Comparison of ENCODE assay signal across 12 cellular contexts in the genomic region with DNA sequence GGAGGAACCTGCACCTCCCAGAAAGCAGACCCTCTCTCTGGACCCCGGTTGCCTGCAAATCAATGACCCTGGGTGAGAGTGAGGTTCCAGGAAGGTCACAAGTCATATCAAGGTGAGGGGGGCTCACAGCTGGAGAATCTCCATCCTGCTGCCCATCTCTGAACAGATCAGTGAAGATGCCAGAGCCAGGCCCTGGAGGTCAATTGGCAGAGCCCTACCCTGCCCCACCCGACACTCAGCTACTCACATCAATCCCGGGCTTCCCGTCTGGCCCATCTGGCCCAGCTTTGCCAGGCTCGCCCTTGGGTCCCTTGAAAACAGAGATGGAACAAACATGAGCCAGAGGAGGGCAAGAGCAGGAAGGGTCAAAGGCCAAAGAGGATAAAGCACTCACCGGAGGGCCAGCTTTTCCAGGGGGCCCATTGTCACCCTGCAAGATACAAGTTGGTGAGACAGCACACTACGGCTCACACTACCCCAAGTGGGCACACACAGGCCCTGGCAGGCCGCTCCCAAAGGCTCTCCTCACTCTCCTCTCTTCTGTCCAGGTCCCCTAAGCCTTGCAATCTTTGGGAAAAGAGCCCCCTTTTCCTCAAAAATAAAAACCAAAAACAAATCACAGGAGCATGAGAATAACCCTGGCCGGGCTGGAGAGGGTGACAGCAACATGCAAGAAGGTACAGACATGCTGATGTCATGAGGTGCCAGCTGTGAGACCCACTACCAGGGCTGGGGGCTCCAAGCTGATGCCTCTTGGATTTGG. TPM values are rescaled to one million over a fixed set of nuclear protein-coding genes. Genes with fewer than 3 reads are reported as not detected.
DNase-seq lines count a peak whose midpoint lies in the region; ATAC-seq and TF ChIP-seq lines count a peak whose summit lies in the region.
"Had no signal": no experiment of that assay in that cellular context is flagged by ENCODE, and none has a peak within 500 bp of the region (broad histone marks: within the 10 kb centered on the region; RNA-seq: fewer than 3 reads in every experiment).

No MANE protein-coding gene starts in this region.

- POLR2A ChIA-PET in CD8-positive, alpha-beta memory T cell (lab: Charles Lee) = interaction anchor here (0.7 kb wide), 1 partner anchor 154 kb away, joined by 4 read pairs; no protein-coding TSS in a partner anchor

- no peak overlapping the region for H2AFZ ChIP-seq in Loucy (ENCODE audit: low read length)
- H2AFZ ChIP-seq in neural progenitor cell (replicated peaks) = peak overlapping the region; percentile 78

- no peaks in the 10 kb centered on the region for H3K36me3 ChIP-seq in CD8-positive, alpha-beta memory T cell (ENCODE audit: insufficient read depth, low read length)
- H3K36me3 ChIP-seq in Loucy (ENCODE audit: insufficient read depth, low read length) (no peaks in the 10 kb centered on the region), ectodermal cell (ENCODE audit: control insufficient read depth, insufficient read depth, low read length) (no peaks in the 10 kb centered on the region), neural progenitor cell (no peaks in the 10 kb centered on the region), breast epithelium (no peaks in the 10 kb centered on the region)
- H3K36me3 ChIP-seq: left lung, right atrium auricular region had no signal

- no peaks in the 10 kb centered on the region for H3K36me3 Mint-ChIP-seq in CD8-positive, alpha-beta memory T cell
- H3K36me3 Mint-ChIP-seq in neural progenitor cell = no peaks in the 10 kb centered on the region

- CTCF ChIA-PET in CD8-positive, alpha-beta memory T cell (lab: Charles Lee) = interaction anchor here (0.8 to 5.1 kb wide), 18 partner anchors 10 to 170 kb away, joined by 3 to 47 read pairs (median 5); partner anchors contain the start of genes SMAP2 and ZMPSTE24

- no peak for TF ChIP-seq POLR2A in breast epithelium (IDR thresholded peaks at IDR 0.05)

- H3K4me3 ChIP-seq in CD8-positive, alpha-beta memory T cell (ENCODE audit: low read length) = no peak overlapping the region
- H3K4me3 ChIP-seq in Loucy (ENCODE audit: low read length, poor library complexity, severe bottlenecking) = peak overlapping the region; percentile 73
- no peak overlapping the region for H3K4me3 ChIP-seq in ectodermal cell (ENCODE audit: insufficient read depth, low read depth, low read length)
- H3K4me3 ChIP-seq in neural progenitor cell = peak overlapping the region; percentile 37
- no peak overlapping the region for H3K4me3 ChIP-seq in breast epithelium

- 81 to 85% methylated on average over 9 of the region's 9 CpGs for WGBS in ectodermal cell, 2 experiments

- H3K9me3 Mint-ChIP-seq in CD8-positive, alpha-beta memory T cell = no peaks in the 10 kb centered on the region
- no peaks in the 10 kb centered on the region for H3K9me3 Mint-ChIP-seq in neural progenitor cell

- H3K4me1 ChIP-seq in CD8-positive, alpha-beta memory T cell (ENCODE audit: insufficient read depth, low read length) = peaks cover 19% of the 10 kb centered on the region
- H3K4me1 ChIP-seq in Loucy (ENCODE audit: insufficient read depth, low read length, poor library complexity, severe bottlenecking) = peaks cover 26% of the 10 kb centered on the region
- peaks cover 19% of the 10 kb centered on the region for H3K4me1 ChIP-seq in ectodermal cell (ENCODE audit: control insufficient read depth, insufficient read depth, low read length)
- peaks cover 24% of the 10 kb centered on the region for H3K4me1 ChIP-seq in neural progenitor cell
- H3K4me1 ChIP-seq in breast epithelium = peaks cover 5 to 13% of the 10 kb centered on the region in 2 donors

- H3K27me3 ChIP-seq in CD8-positive, alpha-beta memory T cell (ENCODE audit: insufficient read depth, low read length, poor library complexity, severe bottlenecking) = peaks cover 5% of the 10 kb centered on the region
- no peaks in the 10 kb centered on the region for H3K27me3 ChIP-seq in Loucy (ENCODE audit: insufficient read depth, low read length, poor library complexity, severe bottlenecking)
- H3K27me3 ChIP-seq in ectodermal cell (ENCODE audit: control insufficient read depth, insufficient read depth, low read length, poor library complexity, severe bottlenecking) = peaks cover 35% of the 10 kb centered on the region
- peaks cover 42% of the 10 kb centered on the region for H3K27me3 ChIP-seq in neural progenitor cell
- H3K27me3 ChIP-seq in breast epithelium = peaks cover 6 to 8% of the 10 kb centered on the region in 2 donors

- no peak for DNase-seq in CD8-positive, alpha-beta memory T cell
- DNase-seq in neural progenitor cell (ENCODE audit: low spot score) (peak; percentile 9), superior temporal gyrus (ENCODE audit: extremely low spot score) (no peak), breast epithelium (ENCODE audit: low spot score in 2 of 2) (no peak), activated gamma-delta T cell (lab: John Stamatoyannopoulos, UW) (no peak)
- DNase-seq: left lung, MM.1S, NCI-H345 had no signal

- H3K27ac Mint-ChIP-seq in CD8-positive, alpha-beta memory T cell = peak overlapping the region in 4 of 8 donors; percentile 11 to 71 (median 46)
- H3K27ac Mint-ChIP-seq in neural progenitor cell = peak overlapping the region; percentile 95

- peaks cover 13 to 39% (median 20%) of the 10 kb centered on the region in 3 donors for H3K4me1 Mint-ChIP-seq in CD8-positive, alpha-beta memory T cell
- peaks cover 37% of the 10 kb centered on the region for H3K4me1 Mint-ChIP-seq in neural progenitor cell

- no peaks in the 10 kb centered on the region for H3K9me2 ChIP-seq in Loucy (replicated peaks; ENCODE audit: low read depth, low read length)

- no peaks in the 10 kb centered on the region for H3K9me3 ChIP-seq in CD8-positive, alpha-beta memory T cell (ENCODE audit: low read length)
- H3K9me3 ChIP-seq in Loucy (ENCODE audit: insufficient read depth, low read depth, low read length) (no peaks in the 10 kb centered on the region), ectodermal cell (ENCODE audit: control insufficient read depth, low read length) (no peaks in the 10 kb centered on the region), neural progenitor cell (ENCODE audit: low read depth) (no peaks in the 10 kb centered on the region), breast epithelium (no peaks in the 10 kb centered on the region)
- H3K9me3 ChIP-seq: left lung, right atrium auricular region had no signal

- TF ChIP-seq CTCF in Loucy (conservative IDR thresholded peaks at IDR 0.05; ENCODE audit: low read length) (no peak), neural progenitor cell (IDR thresholded peaks at IDR 0.05) (no peak), breast epithelium (IDR thresholded peaks at IDR 0.05) (no peak)

- peak overlapping the region in 5 of 7 donors; percentile 49 to 91 (median 88) for H3K4me3 Mint-ChIP-seq in CD8-positive, alpha-beta memory T cell
- H3K4me3 Mint-ChIP-seq in neural progenitor cell = peak overlapping the region; percentile 81

- no peaks in the 10 kb centered on the region for H3F3A ChIP-seq in Loucy (ENCODE audit: low read depth)
- peaks cover 41% of the 10 kb centered on the region for H3F3A ChIP-seq in neural progenitor cell (ENCODE audit: low read depth)

- intact Hi-C loops in breast epithelium (cut with DNase I; ENCODE audit: low total_unique reads) = no loop called here

- no peaks in the 10 kb centered on the region for H3K79me2 ChIP-seq in Loucy (ENCODE audit: insufficient read depth, low read length)
- no peaks in the 10 kb centered on the region for H3K79me2 ChIP-seq in neural progenitor cell (ENCODE audit: low read depth)

- no peaks in the 10 kb centered on the region for H4K20me1 ChIP-seq in Loucy (ENCODE audit: insufficient read depth, low read length, poor library complexity, severe bottlenecking)
- H4K20me1 ChIP-seq in neural progenitor cell (ENCODE audit: low read depth) = no peaks in the 10 kb centered on the region

- H3K27ac ChIP-seq in CD8-positive, alpha-beta memory T cell (ENCODE audit: low read depth, low read length) = no peak overlapping the region
- H3K27ac ChIP-seq in ectodermal cell (ENCODE audit: insufficient read depth, low read depth, low read length, poor library complexity, severe bottlenecking) (peak overlapping the region; percentile 90), neural progenitor cell (peak overlapping the region; percentile 90), breast epithelium (no peak overlapping the region)
- H3K27ac ChIP-seq: left lung, right atrium auricular region had no signal

- ATAC-seq in HG03095 (IDR thresholded peaks at IDR 0.05; ENCODE audit: unreplicated experiment) = no peak

- H3K4me2 ChIP-seq in Loucy (ENCODE audit: low read depth, low read length, poor library complexity, severe bottlenecking) (peak overlapping the region; percentile 68), neural progenitor cell (peak overlapping the region; percentile 90)

- H3K9ac ChIP-seq in Loucy (ENCODE audit: low read depth, low read length, poor library complexity, severe bottlenecking) (peak overlapping the region; percentile 69), neural progenitor cell (no peak overlapping the region)

- H3K27me3 Mint-ChIP-seq in CD8-positive, alpha-beta memory T cell = peaks cover 6 to 15% of the 10 kb centered on the region in 2 donors
- peaks cover 23% of the 10 kb centered on the region for H3K27me3 Mint-ChIP-seq in neural progenitor cell (ENCODE audit: insufficient read depth, low read depth)

RNA-seq across cellular contexts. Expression of gene COL9A2, which starts 2.9 kb away (rescaled TPM):
- total RNA-seq in CD8-positive, alpha-beta memory T cell = 1 to 10 TPM; 4.4 to 5.5 TPM
- 0.68 TPM for polyA plus RNA-seq in CD8-positive, alpha-beta memory T cell
- 16.1 TPM for polyA plus RNA-seq in ectodermal cell (2013, experiment 1 of 4)
- 21.8 TPM for polyA plus RNA-seq in ectodermal cell (2013, experiment 2 of 4)
- 16.4 TPM for polyA plus RNA-seq in ectodermal cell (2013, experiment 3 of 4)
- 20.9 TPM for polyA plus RNA-seq in ectodermal cell (2013, experiment 4 of 4)
- total RNA-seq in neural progenitor cell (ENCODE audit: low replicate concordance) (3.7 and 14.8 TPM in 2 replicates), breast epithelium (10 to 100 TPM in 2 of 3 donors, 1 to 10 TPM in 1; 1.4 to 22.0 (median 11.4) TPM)

RNA-seq across cellular contexts. Expression of gene ZMPSTE24, which starts 56.1 kb away (rescaled TPM):
- total RNA-seq in CD8-positive, alpha-beta memory T cell = 10 to 100 TPM; 51.0 to 53.7 TPM
- polyA plus RNA-seq in CD8-positive, alpha-beta memory T cell = 32.5 TPM
- 31.7 TPM for polyA plus RNA-seq in ectodermal cell (2013, experiment 1 of 4)
- 42.2 TPM for polyA plus RNA-seq in ectodermal cell (2013, experiment 2 of 4)
- 24.7 TPM for polyA plus RNA-seq in ectodermal cell (2013, experiment 3 of 4)
- polyA plus RNA-seq in ectodermal cell (2013, experiment 4 of 4) = 27.2 TPM
- total RNA-seq in neural progenitor cell (ENCODE audit: low replicate concordance) (26.9 and 38.0 TPM in 2 replicates), breast epithelium (10 to 100 TPM; 34.4 to 48.3 (median 43.6) TPM)

RNA-seq across cellular contexts. Expression of gene SMAP2, which starts 59.4 kb away (rescaled TPM):
- total RNA-seq in CD8-positive, alpha-beta memory T cell = 100 to 1,000 TPM; 144 to 146 TPM
- polyA plus RNA-seq in CD8-positive, alpha-beta memory T cell = 340 TPM
- 14.8 TPM for polyA plus RNA-seq in ectodermal cell (2013, experiment 1 of 4)
- 13.7 TPM for polyA plus RNA-seq in ectodermal cell (2013, experiment 2 of 4)
- polyA plus RNA-seq in ectodermal cell (2013, experiment 3 of 4) = 9.2 TPM
- polyA plus RNA-seq in ectodermal cell (2013, experiment 4 of 4) = 11.1 TPM
- 9.4 and 11.7 TPM in 2 replicates for total RNA-seq in neural progenitor cell (ENCODE audit: low replicate concordance)
- total RNA-seq in breast epithelium = 10 to 100 TPM; 27.2 to 64.2 (median 33.1) TPM

Comparison
In these comparisons a context has a peak if more than half of its experiments do, and no peak if none do; other contexts are left out.
1. H3K27ac ChIP-seq: peak in ectodermal cell (single experiment) and neural progenitor cell (single experiment); none in CD8-positive, alpha-beta memory T cell (single experiment) and breast epithelium (0 of 2).
2. H3K4me3 ChIP-seq: peak in Loucy (single experiment) and neural progenitor cell (single experiment); none in CD8-positive, alpha-beta memory T cell (single experiment), ectodermal cell (single experiment) and breast epithelium (0 of 3).